In genomic region chr1:178554351-178554750, GRCh38 we compare ENCODE assay signal across 12 cellular contexts. TPM values are rescaled to one million over a fixed set of nuclear protein-coding genes. Genes with fewer than 3 reads are reported as not detected.
"Had no signal": no experiment of that assay in that cellular context is flagged by ENCODE, and none has a peak within 500 bp of the region (broad histone marks: within the 10 kb centered on the region; RNA-seq: fewer than 3 reads in every experiment).

No MANE protein-coding gene starts in this region.

RNA-seq across cellular contexts. Expression of gene TEX35, which starts 41.4 kb away (rescaled TPM):
- total RNA-seq: OCI-LY7, PC-3, PC-9, Peyer's patch, Right ventricle myocardium inferior, RPMI7951, SJCRH30, SJSA1, SK-MEL-5, T-cell had no signal

RNA-seq across cellular contexts. Expression of gene CLEC20A, which starts 57.6 kb away (rescaled TPM):
- total RNA-seq: OCI-LY7, PC-3, PC-9, Peyer's patch, Right ventricle myocardium inferior, Right ventricle myocardium superior, RPMI7951, SJCRH30, SJSA1, SK-MEL-5, T-cell had no signal
- polyA plus RNA-seq: SK-N-SH had no signal
